In the genomic region with DNA sequence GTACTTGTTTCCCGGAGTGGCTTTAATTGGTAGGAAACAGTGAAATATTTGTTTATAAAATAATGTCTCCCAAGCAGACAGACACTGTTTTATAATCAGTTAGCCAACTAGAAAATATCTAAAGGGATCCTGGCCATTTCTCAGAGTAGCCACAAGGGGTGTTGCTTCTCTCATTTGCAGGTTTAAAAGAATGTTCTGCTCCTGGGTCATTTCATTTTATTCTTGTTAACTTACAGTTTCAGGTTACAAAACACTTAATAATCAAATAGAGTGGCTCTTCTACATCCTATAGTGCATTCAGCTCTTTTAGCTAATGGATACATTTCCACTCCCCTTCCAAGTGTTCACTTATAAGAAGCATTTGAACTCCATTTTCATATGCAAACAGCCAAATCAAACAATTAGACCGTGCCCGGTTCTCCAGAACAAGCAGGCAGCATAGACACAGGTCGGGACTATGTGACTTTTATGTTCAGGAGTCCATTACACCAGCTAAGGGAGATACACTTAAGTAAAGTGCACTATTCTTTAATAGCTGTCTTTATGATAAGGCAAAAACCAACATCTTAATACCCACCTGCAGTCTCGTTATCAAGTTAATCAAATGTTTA, we compare ENCODE assay signal across 8 cellular contexts.
DNase-seq lines count a peak whose midpoint lies in the region; ATAC-seq and TF ChIP-seq lines count a peak whose summit lies in the region.

No MANE protein-coding gene starts in this region.

- H3K27me3 ChIP-seq in left ventricle myocardium inferior (ENCODE audit: low read depth): no peaks in the 10 kb centered on the region

- DNase-seq in left ventricle myocardium inferior (no peak), left cardiac atrium (no peak), OCI-M1 (lab: John Stamatoyannopoulos, UW) (peak; percentile 3), fibroblast of villous mesenchyme (ENCODE audit: low read depth) (peak; percentile 30), KG1 (lab: John Stamatoyannopoulos, UW) (no peak)

- H3K9me3 ChIP-seq in left ventricle myocardium inferior (replicated peaks): no peaks in the 10 kb centered on the region

- intact Hi-C loops in left ventricle myocardium inferior (cut with micrococcal nuclease): no loop called here
- intact Hi-C loops in left cardiac atrium (cut with DNase I): no loop called here

- TF ChIP-seq CTCF in left ventricle myocardium inferior (IDR thresholded peaks at IDR 0.05; ENCODE audit: borderline replicate concordance) (peak; percentile 58), fibroblast of villous mesenchyme (IDR thresholded peaks at IDR 0.05; ENCODE audit: insufficient read depth, low read depth, low read length) (peak; percentile 61)

- no peak overlapping the region for H3K27ac ChIP-seq in left ventricle myocardium inferior (replicated peaks)

- no peaks in the 10 kb centered on the region for H3K36me3 ChIP-seq in left ventricle myocardium inferior

- H3K4me3 ChIP-seq in left ventricle myocardium inferior (no peak overlapping the region), fibroblast of villous mesenchyme (ENCODE audit: low read depth, low read length) (no peak overlapping the region)

- ATAC-seq in left cardiac atrium (no peak), HG02938 (IDR thresholded peaks at IDR 0.05; ENCODE audit: unreplicated experiment) (no peak), HG03039 (IDR thresholded peaks at IDR 0.05; ENCODE audit: unreplicated experiment) (no peak), GM18907 (IDR thresholded peaks at IDR 0.05; ENCODE audit: unreplicated experiment) (no peak)

- H3K4me1 ChIP-seq in left ventricle myocardium inferior: peaks cover 10% of the 10 kb centered on the region

Comparison
In these comparisons a context has a peak if more than half of its experiments do, and no peak if none do; other contexts are left out.
1. DNase-seq: peak in OCI-M1 (single experiment) and fibroblast of villous mesenchyme (single experiment); none in left ventricle myocardium inferior (single experiment), left cardiac atrium (single experiment) and KG1 (single experiment).